ENCODE assay signal across 23 cellular contexts in the genomic region with DNA sequence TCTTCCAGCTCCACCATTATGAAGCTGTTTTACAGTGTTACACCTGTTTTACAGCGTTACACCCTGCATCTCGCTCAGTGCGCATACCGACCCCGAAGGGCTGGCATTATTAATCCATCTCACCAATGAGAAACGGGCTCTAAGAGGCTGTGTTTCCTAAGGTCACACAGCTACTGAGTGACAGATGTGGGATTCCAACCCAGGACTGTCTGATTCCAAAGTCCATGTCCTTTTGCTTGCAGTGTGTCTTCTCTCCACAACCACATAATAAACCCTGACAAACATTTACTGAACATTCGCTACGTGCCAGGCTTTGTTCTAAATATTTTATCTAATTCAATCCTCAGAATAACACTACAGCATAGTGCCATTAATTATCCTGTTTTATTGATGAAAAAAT.
"Had no signal": no experiment of that assay in that cellular context is flagged by ENCODE, and none has a peak within 500 bp of the region (broad histone marks: within the 10 kb centered on the region; RNA-seq: fewer than 3 reads in every experiment).

No MANE protein-coding gene starts in this region.

- H3K4me3 Mint-ChIP-seq: endodermal cell; naive thymus-derived CD8-positive, alpha-beta T cell had no signal

- H3K9me3 Mint-ChIP-seq: endodermal cell; naive thymus-derived CD8-positive, alpha-beta T cell had no signal

- H3K4me1 ChIP-seq: colonic mucosa, foreskin keratinocyte, sigmoid colon, stomach, transverse colon had no signal

- H3K27ac ChIP-seq: colonic mucosa, foreskin keratinocyte, hepatocyte, neutrophil, sigmoid colon, skin epidermis, stomach, thoracic aorta, transverse colon had no signal

- H3K27me3 ChIP-seq: colonic mucosa, hepatocyte, sigmoid colon, transverse colon had no signal

- H3K4me3 ChIP-seq: colonic mucosa, hepatocyte, mucosa of descending colon, sigmoid colon, skin epidermis, stomach, thoracic aorta, transverse colon had no signal

- FAIRE-seq: endothelial cell of umbilical vein, kidney had no signal

- DNase-seq: colonic mucosa; dermis blood vessel endothelial cell; endodermal cell; erythroblast; foreskin keratinocyte; head of caudate nucleus; kidney; left cardiac atrium; mammary epithelial cell; mucosa of descending colon; naive thymus-derived CD8-positive, alpha-beta T cell; posterior cingulate gyrus; sigmoid colon; stimulated activated CD4-positive, alpha-beta T cell treated with anti-CD3 and anti-CD28 coated beads, Interleukin-12 subunit alpha, Interleukin-12 subunit beta, amount 100 ng/mL, for 4 hours; stimulated activated naive CD4-positive, alpha-beta T cell; stomach; substantia nigra; transverse colon had no signal

- H3K9me3 ChIP-seq: colonic mucosa, mucosa of descending colon, neutrophil, sigmoid colon, stomach, thoracic aorta, transverse colon had no signal

- H3K27ac Mint-ChIP-seq: endodermal cell; naive thymus-derived CD8-positive, alpha-beta T cell had no signal

- H3K36me3 Mint-ChIP-seq: naive thymus-derived CD8-positive, alpha-beta T cell had no signal

- ATAC-seq: foreskin keratinocyte; left cardiac atrium; mucosa of descending colon; naive thymus-derived CD8-positive, alpha-beta T cell had no signal

- H3K4me1 Mint-ChIP-seq: endodermal cell; naive thymus-derived CD8-positive, alpha-beta T cell had no signal

- H3K36me3 ChIP-seq: colonic mucosa, neutrophil, sigmoid colon, stomach, thoracic aorta, transverse colon had no signal
